In the genomic region with DNA sequence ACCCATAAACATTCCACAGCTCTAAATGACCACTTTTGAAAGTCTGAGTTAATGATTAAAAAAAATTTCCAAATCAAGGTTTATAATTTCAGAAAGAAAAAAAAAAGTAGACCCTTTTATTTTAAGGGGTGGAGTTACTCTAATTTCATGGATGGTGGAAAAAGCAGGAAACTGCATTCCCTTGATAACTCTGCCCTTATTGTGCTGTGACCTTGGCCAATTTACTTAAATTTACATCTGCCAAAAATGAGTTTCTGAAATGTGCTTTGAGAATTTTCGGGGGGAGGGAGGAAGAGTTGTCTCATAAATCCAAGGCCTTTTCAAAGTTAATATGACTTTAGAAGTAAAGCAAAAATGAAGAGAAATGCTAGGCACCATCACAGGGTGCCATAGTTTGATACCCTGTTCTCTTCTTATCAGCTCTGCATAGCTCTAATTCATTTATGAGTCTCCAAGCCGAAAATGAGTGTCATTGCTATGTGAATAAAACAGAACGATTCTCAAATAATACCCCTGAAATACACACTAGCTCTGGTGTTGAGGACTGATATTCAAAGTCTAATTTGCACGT, we compare ENCODE assay signal across 21 cellular contexts.
"Had no signal": no experiment of that assay in that cellular context is flagged by ENCODE, and none has a peak within 500 bp of the region (broad histone marks: within the 10 kb centered on the region; RNA-seq: fewer than 3 reads in every experiment).

No MANE protein-coding gene starts in this region.

- H3K36me3 ChIP-seq: brain microvascular endothelial cell, cardiac muscle cell, SJCRH30, WERI-Rb-1 had no signal

- H3K9me3 Mint-ChIP-seq: activated CD4-positive, alpha-beta memory T cell treated with anti-CD3 and anti-CD28 coated beads, Interleukin-2, amount 10 ng/mL, durations not matched to agents 7 days and 5 days; activated naive CD4-positive, alpha-beta T cell treated with anti-CD3 and anti-CD28 coated beads, Interleukin-2, amount 10 ng/mL, durations not matched to agents 7 days and 5 days; activated naive CD8-positive, alpha-beta T cell treated with anti-CD3 and anti-CD28 coated beads for 36 hours; activated T-helper 2 cell treated with anti-CD3 and anti-CD28 coated beads, Interferon-gamma antibody, Interleukin-2, Interleukin-4, amounts not matched to agents 10 μg/mL and 5 μg/mL and 100 μg/mL, durations not matched to agents 14 hours and 24 hours and 36 hours had no signal

- H3K27me3 Mint-ChIP-seq: activated CD4-positive, alpha-beta memory T cell treated with anti-CD3 and anti-CD28 coated beads, Interleukin-2, amount 10 ng/mL, durations not matched to agents 7 days and 5 days; activated CD4-positive, alpha-beta T cell treated with anti-CD3 and anti-CD28 coated beads for 36 hours; activated naive CD4-positive, alpha-beta T cell treated with anti-CD3 and anti-CD28 coated beads, Interleukin-2, amount 10 ng/mL, durations not matched to agents 7 days and 5 days; activated naive CD8-positive, alpha-beta T cell treated with anti-CD3 and anti-CD28 coated beads for 36 hours had no signal

- H3K27ac Mint-ChIP-seq: activated CD4-positive, alpha-beta memory T cell treated with anti-CD3 and anti-CD28 coated beads, Interleukin-2, amount 10 ng/mL, durations not matched to agents 7 days and 5 days; activated CD4-positive, alpha-beta T cell treated with anti-CD3 and anti-CD28 coated beads for 36 hours; activated naive CD4-positive, alpha-beta T cell treated with anti-CD3 and anti-CD28 coated beads, Interleukin-2, amount 10 ng/mL, durations not matched to agents 7 days and 5 days; activated naive CD8-positive, alpha-beta T cell treated with anti-CD3 and anti-CD28 coated beads for 36 hours; activated T-cell treated with anti-CD3 and anti-CD28 coated beads, Interleukin-2, amount 50 U/mL, for 72 hours; activated T-helper 2 cell treated with anti-CD3 and anti-CD28 coated beads, Interferon-gamma antibody, Interleukin-2, Interleukin-4, amounts not matched to agents 10 μg/mL and 5 μg/mL and 100 μg/mL, durations not matched to agents 14 hours and 24 hours and 36 hours had no signal

- H3K27me3 ChIP-seq: brain microvascular endothelial cell, cardiac muscle cell, SJCRH30 had no signal

- H3K4me3 ChIP-seq: cardiac muscle cell, SJCRH30 had no signal

- H3K4me3 Mint-ChIP-seq: activated CD4-positive, alpha-beta memory T cell treated with anti-CD3 and anti-CD28 coated beads, Interleukin-2, amount 10 ng/mL, durations not matched to agents 7 days and 5 days; activated CD4-positive, alpha-beta T cell treated with anti-CD3 and anti-CD28 coated beads for 36 hours; activated naive CD4-positive, alpha-beta T cell treated with anti-CD3 and anti-CD28 coated beads, Interleukin-2, amount 10 ng/mL, durations not matched to agents 7 days and 5 days; activated naive CD8-positive, alpha-beta T cell treated with anti-CD3 and anti-CD28 coated beads for 36 hours; activated T-cell treated with anti-CD3 and anti-CD28 coated beads, Interleukin-2, amount 50 U/mL, for 72 hours had no signal

- H3K36me3 Mint-ChIP-seq: activated naive CD4-positive, alpha-beta T cell treated with anti-CD3 and anti-CD28 coated beads, Interleukin-2, amount 10 ng/mL, durations not matched to agents 7 days and 5 days; activated naive CD8-positive, alpha-beta T cell treated with anti-CD3 and anti-CD28 coated beads for 36 hours had no signal

- H3K27ac ChIP-seq: brain microvascular endothelial cell, cardiac muscle cell, SJCRH30, WERI-Rb-1 had no signal

- H3K4me1 Mint-ChIP-seq: activated CD4-positive, alpha-beta memory T cell treated with anti-CD3 and anti-CD28 coated beads, Interleukin-2, amount 10 ng/mL, durations not matched to agents 7 days and 5 days; activated CD4-positive, alpha-beta T cell treated with anti-CD3 and anti-CD28 coated beads for 36 hours; activated naive CD4-positive, alpha-beta T cell treated with anti-CD3 and anti-CD28 coated beads, Interleukin-2, amount 10 ng/mL, durations not matched to agents 7 days and 5 days; activated naive CD8-positive, alpha-beta T cell treated with anti-CD3 and anti-CD28 coated beads for 36 hours had no signal

- H3K4me1 ChIP-seq: SJCRH30 had no signal

- H3K9me3 ChIP-seq: SJCRH30, SK-N-SH had no signal

- DNase-seq: activated CD4-positive, alpha-beta memory T cell treated with anti-CD3 and anti-CD28 coated beads, Interleukin-2, amount 10 ng/mL, durations not matched to agents 7 days and 5 days; activated CD4-positive, alpha-beta T cell treated with anti-CD3 and anti-CD28 coated beads for 36 hours; activated CD4-positive, alpha-beta T cell treated with anti-CD3 and anti-CD28 coated beads, Interleukin-2, amount 50 U/mL, for 1 hour; activated gamma-delta T cell treated with Interleukin-2 at 50 U/mL for 16 hours; activated naive CD4-positive, alpha-beta T cell treated with anti-CD3 and anti-CD28 coated beads, Interleukin-2, amount 10 ng/mL, durations not matched to agents 7 days and 5 days; activated naive CD8-positive, alpha-beta T cell treated with anti-CD3 and anti-CD28 coated beads for 36 hours; activated T-cell treated with anti-CD3 and anti-CD28 coated beads for 4 hours; activated T-cell treated with anti-CD3 and anti-CD28 coated beads, Interleukin-2, amount 50 U/mL, for 72 hours; brain microvascular endothelial cell; MM.1S; NCI-H146; NCI-H187 treated with DMSO at 0.1 percent for 48 hours; NCI-H2081 treated with DMSO at 0.1 percent for 48 hours; NCI-H446; NCI-H524; SJCRH30; SK-N-SH; T-helper 1 cell; WERI-Rb-1 had no signal
